ENCODE assay signal across 14 cellular contexts in genomic region chr7:152871005-152871677, GRCh38.
DNase-seq lines count a peak whose midpoint lies in the region; TF ChIP-seq lines count a peak whose summit lies in the region.
"Had no signal": no experiment of that assay in that cellular context is flagged by ENCODE, and none has a peak within 500 bp of the region (broad histone marks: within the 10 kb centered on the region; RNA-seq: fewer than 3 reads in every experiment).

No MANE protein-coding gene starts in this region.

- H3K27me3 ChIP-seq in H9 (ENCODE audit: insufficient read depth, low read length) (no peaks in the 10 kb centered on the region), endodermal cell (ENCODE audit: control insufficient read depth, insufficient read depth, low read length, poor library complexity, severe bottlenecking) (no peaks in the 10 kb centered on the region), neuronal stem cell (ENCODE audit: control insufficient read depth in 3 of 3, insufficient read depth in 3 of 3, low read depth in 1 of 3, low read length in 3 of 3) (no peaks in the 10 kb centered on the region)

- H3K27ac ChIP-seq in H9 (ENCODE audit: insufficient read length, low read depth, low read length) (no peak overlapping the region), endodermal cell (ENCODE audit: low read depth, low read length) (no peak overlapping the region), neuronal stem cell (replicated peaks; ENCODE audit: low read length) (no peak overlapping the region)
- H3K27ac ChIP-seq: GM23248 had no signal

- peak; percentile 4 to 8 for DNase-seq in activated T-cell treated with anti-CD3 and anti-CD28 coated beads, Interleukin-2, amount 50 U/mL, for 48 hours
- DNase-seq in activated T-cell treated with anti-CD3 and anti-CD28 coated beads, Interleukin-2, amount 50 U/mL, for 1 hour, result no peak
- peak; percentile 22 for DNase-seq in H9
- peak; percentile 19 for DNase-seq in endodermal cell
- DNase-seq in neuronal stem cell (ENCODE audit: low spot score), result no peak
- no peak for DNase-seq in effector CD4-positive, alpha-beta T cell
- DNase-seq in GM20000 (ENCODE audit: low spot score), result no peak
- DNase-seq: C1 segment of cervical spinal cord; Calu3; CD4-positive, alpha-beta T cell; DMS 273 treated with DMSO at 0.1 percent for 48 hours; GM23248; H7 had no signal

- H2BK120ac ChIP-seq in H9 (ENCODE audit: low read depth, low read length, poor library complexity, severe bottlenecking), result no peak overlapping the region
- no peak overlapping the region for H2BK120ac ChIP-seq in neuronal stem cell (ENCODE audit: low read depth, low read length)

- no peaks in the 10 kb centered on the region for H3K9me3 ChIP-seq in H9 (ENCODE audit: control insufficient read depth, low read depth, low read length)
- no peaks in the 10 kb centered on the region for H3K9me3 ChIP-seq in endodermal cell (ENCODE audit: control insufficient read depth, low read length)
- H3K9me3 ChIP-seq in neuronal stem cell (replicated peaks in 1 of 2; ENCODE audit: control insufficient read depth in 2 of 2, insufficient read depth in 1 of 2, low read depth in 1 of 2, low read length in 2 of 2), result no peaks in the 10 kb centered on the region

- H3K18ac ChIP-seq in H9 (ENCODE audit: insufficient read length, low read depth, low read length), result no peak overlapping the region
- peak overlapping the region; percentile 89 for H3K18ac ChIP-seq in neuronal stem cell (ENCODE audit: low read length)

- no peak overlapping the region for H2BK12ac ChIP-seq in H9 (ENCODE audit: insufficient read length, low read depth, low read length)
- H2BK12ac ChIP-seq in neuronal stem cell (ENCODE audit: low read length), result no peak overlapping the region

- no peak overlapping the region for H2BK5ac ChIP-seq in H9 (ENCODE audit: insufficient read length, low read length)
- H2BK5ac ChIP-seq in neuronal stem cell (ENCODE audit: low read length), result no peak overlapping the region

- no peak overlapping the region for H2BK20ac ChIP-seq in H9 (ENCODE audit: low read depth, low read length, poor library complexity, severe bottlenecking)

- H3K79me1 ChIP-seq in H9 (ENCODE audit: insufficient read depth, low read depth, low read length, poor library complexity, severe bottlenecking) (no peaks in the 10 kb centered on the region), neuronal stem cell (ENCODE audit: low read depth, low read length) (no peaks in the 10 kb centered on the region)

- H3K9ac ChIP-seq in H9 (ENCODE audit: extremely low read depth, insufficient read length, low read length), result no peak overlapping the region
- H3K9ac ChIP-seq in endodermal cell (ENCODE audit: extremely low read depth, low read length, poor library complexity, severe bottlenecking), result no peak overlapping the region
- H3K9ac ChIP-seq in neuronal stem cell (ENCODE audit: low read depth, low read length, poor library complexity), result no peak overlapping the region
- H3K9ac ChIP-seq: GM23248 had no signal

- H3K4ac ChIP-seq in H9 (ENCODE audit: low read depth, low read length) (no peak overlapping the region), neuronal stem cell (ENCODE audit: low read length) (no peak overlapping the region)

- no peak overlapping the region for H2AFZ ChIP-seq in H9 (ENCODE audit: low read length)
- H2AFZ ChIP-seq in neuronal stem cell (ENCODE audit: low read length), result no peak overlapping the region
- H2AFZ ChIP-seq: GM23248 had no signal

- no CpG with 5 or more reads among the region's 19 CpGs for WGBS in H9 (ENCODE audit: extremely low coverage, insufficient read length, low lambda C conversion rate)
- 95 to 97% methylated on average over 14 to 19 of the region's 19 CpGs for WGBS in endodermal cell (ENCODE audit: insufficient coverage in 1 of 2, insufficient read length in 1 of 2), 2 experiments
- WGBS in neuronal stem cell (ENCODE audit: extremely low coverage in 2 of 2, insufficient read length in 2 of 2, insufficient replicate concordance in 1 of 2), 2 donors, result no CpG with 5 or more reads among the region's 19 CpGs

- H3K4me3 ChIP-seq in endodermal cell (ENCODE audit: low read length) (no peak overlapping the region), neuronal stem cell (ENCODE audit: low read length in 2 of 2) (no peak overlapping the region)
- H3K4me3 ChIP-seq: GM23248 had no signal

- H3K9me3 Mint-ChIP-seq in H9 (peaks cover 5 to 10% of the 10 kb centered on the region in 2 experiments; a peak in 3 of 5 replicates), endodermal cell (peaks cover 5% of the 10 kb centered on the region)
- H3K9me3 Mint-ChIP-seq: CD4-positive, alpha-beta T cell had no signal

- H3K23me2 ChIP-seq in H9 (ENCODE audit: insufficient read length, low read depth, low read length, poor library complexity, severe bottlenecking), result no peaks in the 10 kb centered on the region

- H2BK15ac ChIP-seq in H9 (ENCODE audit: low read depth, low read length), result no peak overlapping the region
- no peak overlapping the region for H2BK15ac ChIP-seq in neuronal stem cell (ENCODE audit: low read length)

- H4K5ac ChIP-seq in H9 (ENCODE audit: insufficient read length, low read depth, low read length), result no peak overlapping the region

- H3K27ac Mint-ChIP-seq in H9 (no peak overlapping the region), endodermal cell (peak overlapping the region; percentile 26)
- H3K27ac Mint-ChIP-seq: B cell; CD4-positive, alpha-beta T cell had no signal

- H4K20me1 ChIP-seq in H9 (ENCODE audit: control insufficient read depth, insufficient read depth, insufficient read length), result no peaks in the 10 kb centered on the region

- H3K36me3 Mint-ChIP-seq in H9 (ENCODE audit: insufficient read depth in 1 of 3, low read depth in 3 of 3) (0 out of 7 replicates have a peak, but pooled peaks cover 0 to 5% (median 0%) of the 10 kb centered on the region in 3 experiments), endodermal cell (ENCODE audit: low read depth) (peaks cover 2% of the 10 kb centered on the region)

- H3K4me3 Mint-ChIP-seq in H9, result no peak overlapping the region; a peak in 1 of 5 replicates
- no peak overlapping the region for H3K4me3 Mint-ChIP-seq in endodermal cell
- H3K4me3 Mint-ChIP-seq: B cell; CD4-positive, alpha-beta T cell had no signal

- TF ChIP-seq CTCF in H9 (conservative IDR thresholded peaks at IDR 0.05), result no peak
- no peak for TF ChIP-seq CTCF in endodermal cell (conservative IDR thresholded peaks at IDR 0.05)
- no peak for TF ChIP-seq CTCF in GM20000 (IDR thresholded peaks at IDR 0.05; ENCODE audit: extremely low read depth, missing control alignments)

- H3K36me3 ChIP-seq in endodermal cell (ENCODE audit: control insufficient read depth, insufficient read depth, low read length) (no peaks in the 10 kb centered on the region), neuronal stem cell (replicated peaks in 1 of 2; ENCODE audit: control insufficient read depth in 2 of 2, insufficient read depth in 2 of 2, low read length in 2 of 2) (no peaks in the 10 kb centered on the region)

- no peak overlapping the region for H3T11ph ChIP-seq in H9 (ENCODE audit: low read length)

- H4K91ac ChIP-seq in H9 (ENCODE audit: insufficient read length, low read depth, low read length), result no peak overlapping the region
- no peak overlapping the region for H4K91ac ChIP-seq in neuronal stem cell (ENCODE audit: low read depth, low read length, poor library complexity)

- no peak overlapping the region for H3K56ac ChIP-seq in H9 (ENCODE audit: insufficient read length, low read depth, low read length)

- no peak overlapping the region for H4K8ac ChIP-seq in H9 (replicated peaks; ENCODE audit: insufficient read length, low read depth, low read length)
- H4K8ac ChIP-seq in neuronal stem cell (ENCODE audit: low read depth, low read length), result no peak overlapping the region

- H3K27me3 Mint-ChIP-seq in H9 (ENCODE audit: low read depth) (peaks cover 5% of the 10 kb centered on the region), endodermal cell (ENCODE audit: insufficient read depth) (no peaks in the 10 kb centered on the region)
- H3K27me3 Mint-ChIP-seq: B cell; CD4-positive, alpha-beta T cell had no signal

- H3K23ac ChIP-seq in H9 (ENCODE audit: insufficient read length, low read depth, low read length) (no peak overlapping the region), neuronal stem cell (ENCODE audit: low read depth, low read length, poor library complexity) (peak overlapping the region; percentile 73)

- H3K4me1 ChIP-seq in H9 (ENCODE audit: insufficient read depth, low read length) (no peaks in the 10 kb centered on the region), endodermal cell (ENCODE audit: control insufficient read depth, insufficient read depth, low read length) (no peaks in the 10 kb centered on the region), neuronal stem cell (ENCODE audit: control insufficient read depth in 2 of 2, insufficient read depth in 1 of 2, low read depth in 1 of 2, low read length in 2 of 2) (no peaks in the 10 kb centered on the region)

- no peak overlapping the region for H3K4me2 ChIP-seq in H9 (ENCODE audit: insufficient read depth, insufficient read length, low read length)
- H3K4me2 ChIP-seq in neuronal stem cell (ENCODE audit: insufficient read depth, low read length, poor library complexity, severe bottlenecking), result no peak overlapping the region

- no peaks in the 10 kb centered on the region for H3K79me2 ChIP-seq in H9 (ENCODE audit: insufficient read depth, low read length)

- no peak overlapping the region for H3K14ac ChIP-seq in H9 (ENCODE audit: insufficient read depth, low read length)
- H3K14ac ChIP-seq in neuronal stem cell (ENCODE audit: low read length), result peak overlapping the region; percentile 14

- H2AK5ac ChIP-seq in H9 (ENCODE audit: insufficient read length, low read length), result no peak overlapping the region
- H2AK5ac ChIP-seq in neuronal stem cell (ENCODE audit: low read depth, low read length), result no peak overlapping the region

- H3K4me1 Mint-ChIP-seq in H9 (no peaks in the 10 kb centered on the region), endodermal cell (no peaks in the 10 kb centered on the region)
- H3K4me1 Mint-ChIP-seq: B cell had no signal

Comparison
In these comparisons a context has a peak if more than half of its experiments do, and no peak if none do; other contexts are left out.
1. DNase-seq: peak in activated T-cell treated with anti-CD3 and anti-CD28 coated beads, Interleukin-2, amount 50 U/mL, for 48 hours (2 of 2), H9 (single experiment) and endodermal cell (single experiment); none in activated T-cell treated with anti-CD3 and anti-CD28 coated beads, Interleukin-2, amount 50 U/mL, for 1 hour (single experiment), neuronal stem cell (single experiment), effector CD4-positive, alpha-beta T cell (single experiment) and GM20000 (single experiment).